Comparison of ENCODE assay signal across 8 cellular contexts in genomic region chr3:111667621-111668239, GRCh38. TPM values are rescaled to one million over a fixed set of nuclear protein-coding genes. Genes with fewer than 3 reads are reported as not detected.
A peak's percentile ranks its signal among the peaks of the same experiment; 100 is the strongest.
DNase-seq lines count a peak whose midpoint lies in the region; ATAC-seq and TF ChIP-seq lines count a peak whose summit lies in the region.

No MANE protein-coding gene starts in this region.

- no peaks in the 10 kb centered on the region for H3K27me3 Mint-ChIP-seq in activated CD4-positive, alpha-beta T cell treated with anti-CD3 and anti-CD28 coated beads for 36 hours
- H3K27me3 Mint-ChIP-seq in endothelial cell (ENCODE audit: unreplicated experiment): peaks cover 2% of the 10 kb centered on the region

- ATAC-seq in GM19455 (IDR thresholded peaks at IDR 0.05; ENCODE audit: unreplicated experiment) (peak; percentile 99), HG03520 (IDR thresholded peaks at IDR 0.05; ENCODE audit: unreplicated experiment) (peak; percentile 97)
- peak; percentile 89 for ATAC-seq in activated CD4-positive, alpha-beta T cell treated with anti-CD3 and anti-CD28 coated beads for 36 hours

- H3K4me3 Mint-ChIP-seq in activated CD4-positive, alpha-beta T cell treated with anti-CD3 and anti-CD28 coated beads for 36 hours: peak overlapping the region; percentile 59
- H3K4me3 Mint-ChIP-seq in endothelial cell (ENCODE audit: unreplicated experiment): no peak overlapping the region

- H3K4me1 Mint-ChIP-seq in activated CD4-positive, alpha-beta T cell treated with anti-CD3 and anti-CD28 coated beads for 36 hours: peaks cover 66% of the 10 kb centered on the region
- peaks cover 25% of the 10 kb centered on the region for H3K4me1 Mint-ChIP-seq in endothelial cell (ENCODE audit: unreplicated experiment)

- peak overlapping the region; percentile 88 for H3K27ac Mint-ChIP-seq in activated CD4-positive, alpha-beta T cell treated with anti-CD3 and anti-CD28 coated beads for 36 hours
- H3K27ac Mint-ChIP-seq in endothelial cell (ENCODE audit: unreplicated experiment): no peak overlapping the region

- POLR2A ChIA-PET in activated CD4-positive, alpha-beta T cell treated with anti-CD3 and anti-CD28 coated beads for 36 hours (lab: Charles Lee): interaction anchor here (0.5 to 0.8 kb wide), 4 partner anchors 28 to 311 kb away, joined by 3 read pairs; partner anchors contain the start of gene ABHD10

- peak; percentile 99 to 100 for DNase-seq in AML-193 (lab: John Stamatoyannopoulos, UW)
- peak; percentile 81 for DNase-seq in activated CD4-positive, alpha-beta T cell treated with anti-CD3 and anti-CD28 coated beads for 36 hours
- DNase-seq in endothelial cell (ENCODE audit: low spot score): peak; percentile 15
- peak; percentile 42 to 51 (median 46) for DNase-seq in stimulated activated CD4-positive, alpha-beta T cell treated with anti-CD3 and anti-CD28 coated beads, Interleukin-12 subunit alpha, Interleukin-12 subunit beta, amount 100 ng/mL, for 48 hours (ENCODE audit: low read depth in 2 of 3, low spot score in 1 of 3)
- DNase-seq in HK-2 (ENCODE audit: unreplicated experiment): no peak
- no peak for DNase-seq in NCI-H187 (lab: John Stamatoyannopoulos, UW)

- H3K36me3 Mint-ChIP-seq in activated CD4-positive, alpha-beta T cell treated with anti-CD3 and anti-CD28 coated beads for 36 hours (ENCODE audit: low read depth): peaks cover 34% of the 10 kb centered on the region
- no peaks in the 10 kb centered on the region for H3K36me3 Mint-ChIP-seq in endothelial cell (ENCODE audit: low read depth, unreplicated experiment)

- intact Hi-C loops in activated CD4-positive, alpha-beta T cell treated with anti-CD3 and anti-CD28 coated beads for 36 hours (cut with DNase I, micrococcal nuclease): loop anchor here (1.0 to 5.0 kb wide), 10 partner anchors 50 to 300 kb away; partner anchors contain the start of gene CD96 (in 1 of the 2)

- CTCF ChIA-PET in activated CD4-positive, alpha-beta T cell treated with anti-CD3 and anti-CD28 coated beads for 36 hours (lab: Charles Lee): interaction anchor here (0.7 to 7.0 kb wide), 23 partner anchors 16 to 348 kb away, joined by 3 to 70 read pairs (median 4); partner anchors contain the start of gene ABHD10

- peaks cover 14% of the 10 kb centered on the region for H3K9me3 Mint-ChIP-seq in activated CD4-positive, alpha-beta T cell treated with anti-CD3 and anti-CD28 coated beads for 36 hours (ENCODE audit: low read depth)
- H3K9me3 Mint-ChIP-seq in endothelial cell (ENCODE audit: unreplicated experiment): peaks cover 2% of the 10 kb centered on the region

- TF ChIP-seq CTCF in endothelial cell (IDR thresholded peaks at IDR 0.05; ENCODE audit: unreplicated experiment): no peak

RNA-seq across cellular contexts. Expression of gene PLCXD2, which starts 6.7 kb away (rescaled TPM):
- 1 to 10 TPM; 6.5 to 7.4 TPM for total RNA-seq in activated CD4-positive, alpha-beta T cell treated with anti-CD3 and anti-CD28 coated beads for 36 hours
- total RNA-seq in endothelial cell (ENCODE audit: unreplicated experiment): 3.2 TPM

Comparison
In these comparisons a context has a peak if more than half of its experiments do, and no peak if none do; other contexts are left out.
1. DNase-seq: peak in AML-193 (2 of 2), activated CD4-positive, alpha-beta T cell treated with anti-CD3 and anti-CD28 coated beads for 36 hours (single experiment), endothelial cell (single experiment) and stimulated activated CD4-positive, alpha-beta T cell treated with anti-CD3 and anti-CD28 coated beads, Interleukin-12 subunit alpha, Interleukin-12 subunit beta, amount 100 ng/mL, for 48 hours (3 of 3); none in HK-2 (single experiment) and NCI-H187 (0 of 2).
2. Peak in every context shown above with its lines, with median percentiles within 50 percentile points of each other: ATAC-seq.